8 cellular contexts compared by ENCODE assay signal in the genomic region with DNA sequence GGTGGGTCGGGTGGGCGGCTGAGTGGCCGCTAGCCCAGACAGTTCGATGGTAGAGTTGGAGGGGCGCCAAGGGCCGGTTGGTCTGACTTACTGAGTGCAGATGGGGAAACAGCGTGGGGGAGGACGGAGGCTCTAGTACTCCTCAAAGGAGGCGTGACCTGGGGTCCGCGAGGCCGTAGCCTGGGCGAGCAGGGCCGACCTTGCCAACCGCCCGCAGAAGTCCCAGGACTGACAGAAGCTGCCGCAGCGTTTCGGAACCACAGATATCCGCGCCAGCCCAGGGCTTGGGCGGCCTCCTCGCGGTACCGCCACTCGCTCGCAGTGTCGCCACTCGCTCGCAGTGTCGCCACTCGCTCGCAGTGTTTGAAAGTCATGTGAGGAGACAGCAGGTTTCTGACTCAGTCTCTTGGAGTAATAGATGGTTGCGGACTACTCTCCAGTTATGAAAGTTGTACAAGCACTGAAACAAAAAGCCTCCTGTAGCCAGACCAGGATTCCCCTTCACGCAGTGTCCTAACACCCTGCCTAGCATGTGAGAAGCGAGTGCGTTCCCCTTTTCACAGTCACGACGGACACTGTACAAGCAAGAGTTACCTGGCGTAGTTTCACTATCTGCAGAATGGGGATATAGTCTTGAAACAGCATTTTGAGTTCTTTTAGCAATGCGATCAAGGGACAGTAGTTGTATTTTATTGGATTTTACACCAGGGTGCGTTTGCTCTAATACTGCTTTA. TPM values are rescaled to one million over a fixed set of nuclear protein-coding genes. Genes with fewer than 3 reads are reported as not detected.
A peak's percentile ranks its signal among the peaks of the same experiment; 100 is the strongest.
DNase-seq lines count a peak whose midpoint lies in the region; ATAC-seq and TF ChIP-seq lines count a peak whose summit lies in the region.

No MANE protein-coding gene starts in this region.

- TF ChIP-seq CTCF in neural progenitor cell (IDR thresholded peaks at IDR 0.05): no peak

- peak overlapping the region; percentile 87 to 96 (median 90) for H3K4me3 Mint-ChIP-seq in CD8-positive, alpha-beta memory T cell
- peak overlapping the region; percentile 88 for H3K4me3 Mint-ChIP-seq in neural progenitor cell

- H3K36me3 Mint-ChIP-seq in CD8-positive, alpha-beta memory T cell: peaks cover 0 to 6% (median 0%) of the 10 kb centered on the region in 3 donors
- H3K36me3 Mint-ChIP-seq in neural progenitor cell: peaks cover 10% of the 10 kb centered on the region

- H3K4me1 Mint-ChIP-seq in CD8-positive, alpha-beta memory T cell: peaks cover 19 to 36% (median 27%) of the 10 kb centered on the region in 3 donors
- peaks cover 30% of the 10 kb centered on the region for H3K4me1 Mint-ChIP-seq in neural progenitor cell

- H3K9me3 ChIP-seq in CD8-positive, alpha-beta memory T cell (ENCODE audit: low read length): no peaks in the 10 kb centered on the region
- H3K9me3 ChIP-seq in neural progenitor cell (ENCODE audit: low read depth): no peaks in the 10 kb centered on the region

- peak overlapping the region; percentile 28 for H3K27ac ChIP-seq in CD8-positive, alpha-beta memory T cell (ENCODE audit: low read depth, low read length)
- H3K27ac ChIP-seq in neural progenitor cell (no peak overlapping the region), substantia nigra (ENCODE audit: low read depth, low read length, poor library complexity, severe bottlenecking) (no peak overlapping the region)

- H3K4me2 ChIP-seq in neural progenitor cell: peak overlapping the region; percentile 91

- H3K9ac ChIP-seq in neural progenitor cell: no peak overlapping the region

- H3K9me3 Mint-ChIP-seq in CD8-positive, alpha-beta memory T cell: no peaks in the 10 kb centered on the region
- no peaks in the 10 kb centered on the region for H3K9me3 Mint-ChIP-seq in neural progenitor cell

- H2AFZ ChIP-seq in neural progenitor cell (replicated peaks): peak overlapping the region; percentile 92

- peak overlapping the region; percentile 58 for H3K4me3 ChIP-seq in CD8-positive, alpha-beta memory T cell (ENCODE audit: low read length)
- H3K4me3 ChIP-seq in neural progenitor cell: peak overlapping the region; percentile 73

- CTCF ChIA-PET in CD8-positive, alpha-beta memory T cell (lab: Charles Lee): no interaction called here

- H3F3A ChIP-seq in neural progenitor cell (ENCODE audit: low read depth): peaks cover 12% of the 10 kb centered on the region

- peaks cover 9 to 25% of the 10 kb centered on the region in 2 donors for H3K27me3 Mint-ChIP-seq in CD8-positive, alpha-beta memory T cell
- no peaks in the 10 kb centered on the region for H3K27me3 Mint-ChIP-seq in neural progenitor cell (ENCODE audit: insufficient read depth, low read depth)

- H3K36me3 ChIP-seq in CD8-positive, alpha-beta memory T cell (ENCODE audit: insufficient read depth, low read length): no peaks in the 10 kb centered on the region
- H3K36me3 ChIP-seq in neural progenitor cell: no peaks in the 10 kb centered on the region

- POLR2A ChIA-PET in CD8-positive, alpha-beta memory T cell (lab: Charles Lee): interaction anchor here (0.5 to 1.0 kb wide), 2 partner anchors 15 to 24 kb away, joined by 3 read pairs; no protein-coding TSS in a partner anchor

- H4K20me1 ChIP-seq in neural progenitor cell (ENCODE audit: low read depth): peaks cover 10% of the 10 kb centered on the region

- peak; percentile 21 to 67 (median 46) for DNase-seq in CD8-positive, alpha-beta memory T cell
- DNase-seq in RKO (ENCODE audit: low spot score) (peak; percentile 88), foreskin melanocyte (peak; percentile 50), neural progenitor cell (ENCODE audit: low spot score) (peak; percentile 78), substantia nigra (lab: John Stamatoyannopoulos, UW) (peak in 46 of 49 donors; percentile 6 to 90 (median 58))
- peak; percentile 36 for DNase-seq in activated effector memory CD4-positive, alpha-beta T cell treated with Interleukin-2 at 50 U/mL for 16 hours

- H3K79me2 ChIP-seq in neural progenitor cell (ENCODE audit: low read depth): peaks cover 22% of the 10 kb centered on the region

- H3K4me1 ChIP-seq in CD8-positive, alpha-beta memory T cell (ENCODE audit: insufficient read depth, low read length): peaks cover 17% of the 10 kb centered on the region
- H3K4me1 ChIP-seq in neural progenitor cell: peaks cover 19% of the 10 kb centered on the region

- peak; percentile 73 for ATAC-seq in GM19455 (IDR thresholded peaks at IDR 0.05; ENCODE audit: unreplicated experiment)
- peak; percentile 40 for ATAC-seq in HG03565 (IDR thresholded peaks at IDR 0.05; ENCODE audit: unreplicated experiment)

- peaks cover 4% of the 10 kb centered on the region for H3K27me3 ChIP-seq in CD8-positive, alpha-beta memory T cell (ENCODE audit: insufficient read depth, low read length, poor library complexity, severe bottlenecking)
- peaks cover 76% of the 10 kb centered on the region for H3K27me3 ChIP-seq in neural progenitor cell

- H3K27ac Mint-ChIP-seq in CD8-positive, alpha-beta memory T cell: peak overlapping the region; percentile 10 to 88 (median 82)
- H3K27ac Mint-ChIP-seq in neural progenitor cell: peak overlapping the region; percentile 72

RNA-seq across cellular contexts. Expression of a gene that starts 0.7 kb away (rescaled TPM):
- total RNA-seq in CD8-positive, alpha-beta memory T cell: 10 to 100 TPM; 16.1 to 19.2 TPM
- polyA plus RNA-seq in CD8-positive, alpha-beta memory T cell: 18.5 TPM
- total RNA-seq in neural progenitor cell (ENCODE audit: low replicate concordance): 20.2 and 21.1 TPM in 2 replicates

RNA-seq across cellular contexts. Expression of a gene that starts 32.8 kb away (rescaled TPM):
- under 1 TPM in 1 of 2 experiments, not detected in 1; 0.51 TPM for total RNA-seq in CD8-positive, alpha-beta memory T cell
- not detected for polyA plus RNA-seq in CD8-positive, alpha-beta memory T cell
- total RNA-seq in neural progenitor cell (ENCODE audit: low replicate concordance): 2.5 TPM in 1 of 2 replicates, not detected in the other

Comparison
In these comparisons a context has a peak if more than half of its experiments do, and no peak if none do; other contexts are left out.
1. DNase-seq: peak in every context shown above with its lines; median percentile 88 in RKO; 78 in neural progenitor cell; 58 in substantia nigra; 50 in foreskin melanocyte; 46 in CD8-positive, alpha-beta memory T cell; 36 in activated effector memory CD4-positive, alpha-beta T cell treated with Interleukin-2 at 50 U/mL for 16 hours.